Comparison of ENCODE assay signal across 8 cellular contexts in genomic region chr6:117317261-117317660, GRCh38. TPM values are rescaled to one million over a fixed set of nuclear protein-coding genes. Genes with fewer than 3 reads are reported as not detected.
DNase-seq lines count a peak whose midpoint lies in the region; ATAC-seq lines count a peak whose summit lies in the region.

No MANE protein-coding gene starts in this region.

- H4K91ac ChIP-seq in mesenchymal stem cell (ENCODE audit: low read length), result no peak overlapping the region

- no peak overlapping the region for H3K4me2 ChIP-seq in mesenchymal stem cell (ENCODE audit: low read length, poor library complexity, severe bottlenecking)

- intact Hi-C loops in posterior cingulate gyrus (cut with DNase I), result loop anchor here (2.0 kb wide), 1 partner anchor 344 kb away; no protein-coding TSS in a partner anchor

- H3K4me3 ChIP-seq in adipocyte (ENCODE audit: low read length) (no peak overlapping the region), mesenchymal stem cell (ENCODE audit: insufficient read depth in 1 of 2, low read depth in 1 of 2, low read length in 2 of 2) (no peak overlapping the region)

- no peak overlapping the region for H2BK12ac ChIP-seq in mesenchymal stem cell (ENCODE audit: low read length in 2 of 2)

- H3K36me3 ChIP-seq in adipocyte (ENCODE audit: control insufficient read depth, insufficient read depth, low read length, severe bottlenecking) (no peaks in the 10 kb centered on the region), mesenchymal stem cell (ENCODE audit: control insufficient read depth in 1 of 2, insufficient read depth in 2 of 2, low read depth in 1 of 2, low read length in 2 of 2) (no peaks in the 10 kb centered on the region)

- ATAC-seq in HG03354 (IDR thresholded peaks at IDR 0.05; ENCODE audit: poor library complexity, severe bottlenecking, unreplicated experiment) (no peak), GM18870 (IDR thresholded peaks at IDR 0.05; ENCODE audit: unreplicated experiment) (no peak), HG03439 (IDR thresholded peaks at IDR 0.05; ENCODE audit: unreplicated experiment) (no peak)

- H3K27me3 ChIP-seq in adipocyte (replicated peaks; ENCODE audit: control insufficient read depth, insufficient read depth, low read length) (peaks cover 2% of the 10 kb centered on the region), mesenchymal stem cell (ENCODE audit: control insufficient read depth in 1 of 2, insufficient read depth in 1 of 2, low read length in 2 of 2) (no peaks in the 10 kb centered on the region)

- H2AFZ ChIP-seq in mesenchymal stem cell (ENCODE audit: low read depth, low read length), result no peak overlapping the region

- no peak overlapping the region for H2BK120ac ChIP-seq in mesenchymal stem cell (ENCODE audit: low read depth, low read length)

- no peaks in the 10 kb centered on the region for H3K9me3 ChIP-seq in adipocyte (ENCODE audit: control insufficient read depth, low read length)
- no peaks in the 10 kb centered on the region for H3K9me3 ChIP-seq in mesenchymal stem cell (ENCODE audit: control insufficient read depth, low read length)

- H3K27ac ChIP-seq in mesenchymal stem cell (ENCODE audit: low read length, poor library complexity, severe bottlenecking), result no peak overlapping the region

- H3K18ac ChIP-seq in mesenchymal stem cell (ENCODE audit: low read depth in 1 of 2, low read length in 2 of 2), result no peak overlapping the region

- WGBS in mesenchymal stem cell, result 45% methylated on average over 2 of the region's 4 CpGs

- H3K4me1 ChIP-seq in adipocyte (ENCODE audit: control insufficient read depth, insufficient read depth, low read length), result no peaks in the 10 kb centered on the region
- H3K4me1 ChIP-seq in mesenchymal stem cell (ENCODE audit: control insufficient read depth, insufficient read depth, low read depth, low read length), result no peaks in the 10 kb centered on the region

- peak; percentile 4 for DNase-seq in ELF-1 (ENCODE audit: low read depth, low spot score)
- DNase-seq in HS-5 (ENCODE audit: low read depth), result peak; percentile 11
- peak; percentile 6 for DNase-seq in adipocyte (ENCODE audit: low read depth)
- peak; percentile 17 for DNase-seq in mesenchymal stem cell
- no peak for DNase-seq in posterior cingulate gyrus

- H3K23ac ChIP-seq in mesenchymal stem cell (ENCODE audit: low read length in 2 of 2), result no peak overlapping the region

- H2BK15ac ChIP-seq in mesenchymal stem cell (ENCODE audit: low read depth, poor library complexity, severe bottlenecking), result no peak overlapping the region

- H2BK5ac ChIP-seq in mesenchymal stem cell (ENCODE audit: low read depth, low read length, poor library complexity, severe bottlenecking), result no peak overlapping the region

- H3K79me1 ChIP-seq in mesenchymal stem cell (replicated peaks; ENCODE audit: low read length, poor library complexity, severe bottlenecking), result no peaks in the 10 kb centered on the region

- H3K14ac ChIP-seq in mesenchymal stem cell (ENCODE audit: low read length in 2 of 2), result no peak overlapping the region

- no peak overlapping the region for H3K4ac ChIP-seq in mesenchymal stem cell (ENCODE audit: low read depth in 1 of 2, low read length in 2 of 2)

- H2AK5ac ChIP-seq in mesenchymal stem cell (ENCODE audit: low read length, severe bottlenecking), result no peak overlapping the region

- no peak overlapping the region for H4K8ac ChIP-seq in mesenchymal stem cell (ENCODE audit: low read length)

- H3K9ac ChIP-seq in adipocyte (ENCODE audit: low read length) (no peak overlapping the region), mesenchymal stem cell (ENCODE audit: low read length) (no peak overlapping the region)

RNA-seq across cellular contexts. Expression of gene VGLL2, which starts 51.9 kb away (rescaled TPM):
- polyA plus RNA-seq in mesenchymal stem cell (2013, experiment 1 of 2), result not detected
- polyA plus RNA-seq in mesenchymal stem cell (2013, experiment 2 of 2), result not detected

Comparison
In these comparisons a context has a peak if more than half of its experiments do, and no peak if none do; other contexts are left out.
1. DNase-seq: peak in ELF-1 (single experiment), HS-5 (single experiment), adipocyte (single experiment) and mesenchymal stem cell (single experiment); none in posterior cingulate gyrus (0 of 10).